Comparison of ENCODE assay signal across 12 cellular contexts in the genomic region with DNA sequence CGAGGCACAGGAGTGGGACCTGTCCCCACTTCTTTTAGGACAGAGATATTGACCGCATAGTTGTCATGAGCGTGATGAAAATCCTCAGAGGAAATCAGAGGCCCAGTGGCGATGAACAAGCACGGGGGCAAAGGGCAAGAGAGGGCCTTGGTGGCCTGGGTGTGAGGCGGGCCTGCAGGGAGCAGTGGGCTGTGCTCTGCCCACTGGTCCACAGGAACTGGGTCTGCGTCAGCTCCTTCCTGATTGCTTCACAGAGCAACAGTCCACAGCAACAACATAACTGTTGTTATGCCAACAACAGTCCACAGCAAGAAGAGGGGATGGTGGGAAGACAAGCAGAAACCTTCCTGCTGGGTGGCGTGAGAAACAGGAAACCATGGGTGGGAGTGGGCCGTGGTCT.
DNase-seq lines count a peak whose midpoint lies in the region; ATAC-seq lines count a peak whose summit lies in the region.
"Had no signal": no experiment of that assay in that cellular context is flagged by ENCODE, and none has a peak within 500 bp of the region (broad histone marks: within the 10 kb centered on the region; RNA-seq: fewer than 3 reads in every experiment).

No MANE protein-coding gene starts in this region.

- no peak overlapping the region for H2BK12ac ChIP-seq in trophoblast cell (ENCODE audit: low read length)

- DNase-seq in H7 = peak; percentile 35
- no peak for DNase-seq in activated CD8-positive, alpha-beta T cell treated with anti-CD3 and anti-CD28 coated beads, Interleukin-2, amount 10 ng/mL, durations not matched to agents 7 days and 5 days
- no peak for DNase-seq in left ventricle myocardium superior
- DNase-seq in trophoblast cell = peak in 1 of 2 donors; percentile 32
- no peak for DNase-seq in activated naive CD4-positive, alpha-beta T cell treated with anti-CD3 and anti-CD28 coated beads, Interleukin-2, amount 50 U/mL, for 72 hours (ENCODE audit: low spot score in 2 of 2)
- DNase-seq in ACHN = no peak
- no peak for DNase-seq in NCI-H1417 (lab: John Stamatoyannopoulos, UW)
- DNase-seq: DMS79 treated with DMSO at 0.1 percent for 48 hours; NCI-H2029; stimulated activated CD4-positive, alpha-beta T cell treated with anti-CD3 and anti-CD28 coated beads, Interleukin-4, amount 100 ng/mL, for 4 hours; T1000 had no signal

- no peak overlapping the region for H4K91ac ChIP-seq in trophoblast cell (ENCODE audit: low read depth, low read length)

- H3K9me3 Mint-ChIP-seq in activated CD8-positive, alpha-beta T cell treated with anti-CD3 and anti-CD28 coated beads, Interleukin-2, amount 10 ng/mL, durations not matched to agents 7 days and 5 days (ENCODE audit: insufficient read depth) = no peaks in the 10 kb centered on the region
- peaks cover 6 to 11% of the 10 kb centered on the region in 2 donors for H3K9me3 Mint-ChIP-seq in activated naive CD4-positive, alpha-beta T cell treated with anti-CD3 and anti-CD28 coated beads, Interleukin-2, amount 50 U/mL, for 72 hours

- H3K79me1 ChIP-seq in trophoblast cell (ENCODE audit: low read length) = no peaks in the 10 kb centered on the region

- no peak overlapping the region for H3K27ac ChIP-seq in trophoblast cell (ENCODE audit: low read depth, low read length)
- H3K27ac ChIP-seq: thoracic aorta had no signal

- ATAC-seq in activated CD8-positive, alpha-beta T cell treated with anti-CD3 and anti-CD28 coated beads, Interleukin-2, amount 10 ng/mL, durations not matched to agents 7 days and 5 days = no peak
- ATAC-seq in left ventricle myocardium superior = peak; percentile 20
- no peak for ATAC-seq in activated naive CD4-positive, alpha-beta T cell treated with anti-CD3 and anti-CD28 coated beads, Interleukin-2, amount 50 U/mL, for 72 hours

- peak overlapping the region; percentile 7 for H3K9ac ChIP-seq in trophoblast cell (ENCODE audit: low read length)

- H3K79me2 ChIP-seq in trophoblast cell (ENCODE audit: control insufficient read depth, insufficient read depth, low read length, poor library complexity) = no peaks in the 10 kb centered on the region

- H3K27ac Mint-ChIP-seq in activated CD8-positive, alpha-beta T cell treated with anti-CD3 and anti-CD28 coated beads, Interleukin-2, amount 10 ng/mL, durations not matched to agents 7 days and 5 days = peak overlapping the region; percentile 37
- peak overlapping the region in 1 of 2 donors; percentile 79 for H3K27ac Mint-ChIP-seq in activated naive CD4-positive, alpha-beta T cell treated with anti-CD3 and anti-CD28 coated beads, Interleukin-2, amount 50 U/mL, for 72 hours

- H3K4me3 ChIP-seq in H7 (ENCODE audit: insufficient read depth, low read depth, low read length) = no peak overlapping the region
- no peak overlapping the region for H3K4me3 ChIP-seq in trophoblast cell (ENCODE audit: low read depth, low read length)
- H3K4me3 ChIP-seq: thoracic aorta had no signal

- H3K36me3 ChIP-seq in H7 (replicated peaks; ENCODE audit: control insufficient read depth, insufficient read depth, low read length) = no peaks in the 10 kb centered on the region
- H3K36me3 ChIP-seq in trophoblast cell (ENCODE audit: control insufficient read depth in 1 of 2, insufficient read depth in 2 of 2, low read length in 2 of 2) = peaks cover 22 to 27% of the 10 kb centered on the region in 2 experiments

- in situ Hi-C loops in ACHN (cut with HindIII; ENCODE audit: low pct_ligation_motif_present, low pct_unique_long_range_greater_than_20kb, low sequenced_read_pairs) = no loop called here

- H3K4ac ChIP-seq in trophoblast cell (ENCODE audit: low read depth, low read length) = no peak overlapping the region

- no peak overlapping the region for H2AK5ac ChIP-seq in trophoblast cell (ENCODE audit: low read length)

- intact Hi-C loops in left ventricle myocardium superior (cut with micrococcal nuclease) = no loop called here

- no peak overlapping the region for H3K14ac ChIP-seq in trophoblast cell (ENCODE audit: low read length)

- no peak overlapping the region for H3K4me2 ChIP-seq in trophoblast cell (ENCODE audit: low read length)

- no peak overlapping the region for H2BK5ac ChIP-seq in trophoblast cell (ENCODE audit: low read depth, low read length, poor library complexity)

- H3K36me3 Mint-ChIP-seq in activated CD8-positive, alpha-beta T cell treated with anti-CD3 and anti-CD28 coated beads, Interleukin-2, amount 10 ng/mL, durations not matched to agents 7 days and 5 days (ENCODE audit: low read depth) = no peaks in the 10 kb centered on the region
- H3K36me3 Mint-ChIP-seq in activated naive CD4-positive, alpha-beta T cell treated with anti-CD3 and anti-CD28 coated beads, Interleukin-2, amount 50 U/mL, for 72 hours = peaks cover 0 to 6% of the 10 kb centered on the region in 2 donors

- no peak overlapping the region for H3K23ac ChIP-seq in trophoblast cell (ENCODE audit: low read length)

- CTCF ChIA-PET in activated CD8-positive, alpha-beta T cell treated with anti-CD3 and anti-CD28 coated beads, Interleukin-2, amount 10 ng/mL, durations not matched to agents 7 days and 5 days (lab: Charles Lee) = interaction anchor here (1.0 to 1.1 kb wide), 2 partner anchors 13 to 17 kb away, joined by 3 read pairs; no protein-coding TSS in a partner anchor

- H4K12ac ChIP-seq in trophoblast cell (ENCODE audit: low read depth, low read length) = no peak overlapping the region

- no peak overlapping the region for H2AFZ ChIP-seq in trophoblast cell (ENCODE audit: insufficient read depth, low read length, poor library complexity)

- no CpG with 5 or more reads among the region's 9 CpGs for WGBS in trophoblast cell (ENCODE audit: extremely low coverage, insufficient coverage, insufficient read length)

- no peaks in the 10 kb centered on the region for H3K27me3 Mint-ChIP-seq in activated CD8-positive, alpha-beta T cell treated with anti-CD3 and anti-CD28 coated beads, Interleukin-2, amount 10 ng/mL, durations not matched to agents 7 days and 5 days (ENCODE audit: low read depth)

- H3K18ac ChIP-seq in trophoblast cell (ENCODE audit: low read length) = no peak overlapping the region

- H3K4me1 ChIP-seq in trophoblast cell (ENCODE audit: control insufficient read depth in 1 of 2, insufficient read depth in 2 of 2, low read length in 2 of 2) = no peaks in the 10 kb centered on the region

- H3K4me3 Mint-ChIP-seq in activated CD8-positive, alpha-beta T cell treated with anti-CD3 and anti-CD28 coated beads, Interleukin-2, amount 10 ng/mL, durations not matched to agents 7 days and 5 days = no peak overlapping the region

- no peak overlapping the region for H2BK120ac ChIP-seq in trophoblast cell (ENCODE audit: insufficient read depth, low read length, poor library complexity)

- POLR2A ChIA-PET in activated CD8-positive, alpha-beta T cell treated with anti-CD3 and anti-CD28 coated beads, Interleukin-2, amount 10 ng/mL, durations not matched to agents 7 days and 5 days (lab: Charles Lee) = no interaction called here

- no peak overlapping the region for H4K8ac ChIP-seq in trophoblast cell (ENCODE audit: low read depth, low read length)

- no peaks in the 10 kb centered on the region for H3K9me3 ChIP-seq in trophoblast cell (ENCODE audit: insufficient read depth, low read depth, low read length)
- H3K9me3 ChIP-seq: thoracic aorta had no signal

- no peaks in the 10 kb centered on the region for H3K4me1 Mint-ChIP-seq in activated CD8-positive, alpha-beta T cell treated with anti-CD3 and anti-CD28 coated beads, Interleukin-2, amount 10 ng/mL, durations not matched to agents 7 days and 5 days (ENCODE audit: low read depth)

- H3K27me3 ChIP-seq in H7 (ENCODE audit: control insufficient read depth, insufficient read depth, low read length) (no peaks in the 10 kb centered on the region), trophoblast cell (ENCODE audit: insufficient read depth, low read length) (no peaks in the 10 kb centered on the region)
